ENCODE assay signal across 8 cellular contexts in the genomic region with DNA sequence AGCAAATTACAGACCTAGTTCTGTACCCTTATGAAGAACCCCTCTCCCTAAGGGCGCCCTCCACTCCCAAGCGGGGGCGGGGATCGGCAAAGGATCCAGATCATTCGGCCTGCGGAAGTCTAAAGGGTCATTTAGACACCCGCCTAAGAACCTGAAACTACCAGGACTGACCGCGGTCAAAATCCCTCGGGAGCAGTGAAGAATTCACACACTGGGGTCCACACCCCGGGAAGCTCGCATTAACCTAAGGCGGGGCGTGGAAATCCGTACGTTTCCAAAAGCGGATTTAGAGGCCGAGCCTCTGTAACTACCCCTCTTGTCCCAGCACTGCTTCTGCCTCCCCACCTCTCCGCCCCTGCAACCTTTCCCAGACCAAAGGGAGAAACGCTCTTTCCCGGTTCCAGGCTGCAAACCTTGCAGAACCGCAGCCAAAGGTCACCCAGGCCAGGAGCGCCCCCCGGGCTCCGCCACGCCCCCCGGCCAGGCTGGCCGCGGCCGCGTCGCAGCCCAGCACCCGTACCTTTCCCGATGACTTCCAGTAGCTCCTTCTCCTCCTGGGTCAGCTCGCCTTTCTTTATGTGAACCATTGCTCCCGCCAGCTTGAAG. TPM values are rescaled to one million over a fixed set of nuclear protein-coding genes. Genes with fewer than 3 reads are reported as not detected.
DNase-seq lines count a peak whose midpoint lies in the region; ATAC-seq, FAIRE-seq and TF ChIP-seq lines count a peak whose summit lies in the region.

No MANE protein-coding gene starts in this region.

- H3K27ac Mint-ChIP-seq in stimulated activated naive CD8-positive, alpha-beta T cell treated with anti-CD3 and anti-CD28 coated beads, Interleukin-15, Interleukin-2, amounts not matched to agents 100 ng/mL and 50 ng/mL, for 24 hours: peak overlapping the region; percentile 98

- peak; percentile 16 for ATAC-seq in GM21381 (IDR thresholded peaks at IDR 0.05; ENCODE audit: unreplicated experiment)
- peak; percentile 50 for ATAC-seq in left lobe of liver
- ATAC-seq in HG03469 (IDR thresholded peaks at IDR 0.05; ENCODE audit: unreplicated experiment): no peak
- ATAC-seq in HG02610 (IDR thresholded peaks at IDR 0.05; ENCODE audit: unreplicated experiment): no peak

- no peaks in the 10 kb centered on the region for H3K27me3 ChIP-seq in bronchial epithelial cell (ENCODE audit: control insufficient read depth, insufficient read depth, low read length)

- peaks cover 23% of the 10 kb centered on the region for H3K36me3 Mint-ChIP-seq in stimulated activated naive CD8-positive, alpha-beta T cell treated with anti-CD3 and anti-CD28 coated beads, Interleukin-15, Interleukin-2, amounts not matched to agents 100 ng/mL and 50 ng/mL, for 24 hours (ENCODE audit: low read depth)

- peak overlapping the region; percentile 91 for H3K4me3 ChIP-seq in bronchial epithelial cell (ENCODE audit: low read depth, low read length)

- H3K36me3 ChIP-seq in bronchial epithelial cell (ENCODE audit: control insufficient read depth, insufficient read depth, low read length): no peaks in the 10 kb centered on the region

- DNase-seq in AG20443 (ENCODE audit: low spot score): peak; percentile 24
- DNase-seq in NCI-H774 (lab: John Stamatoyannopoulos, UW): peak; percentile 47
- DNase-seq in bronchial epithelial cell (ENCODE audit: low read depth): no peak
- peak; percentile 58 for DNase-seq in left lobe of liver (ENCODE audit: low spot score)

- peaks cover 60% of the 10 kb centered on the region for H3K4me1 Mint-ChIP-seq in stimulated activated naive CD8-positive, alpha-beta T cell treated with anti-CD3 and anti-CD28 coated beads, Interleukin-15, Interleukin-2, amounts not matched to agents 100 ng/mL and 50 ng/mL, for 24 hours (ENCODE audit: low read depth)

- no peaks in the 10 kb centered on the region for H3K27me3 Mint-ChIP-seq in stimulated activated naive CD8-positive, alpha-beta T cell treated with anti-CD3 and anti-CD28 coated beads, Interleukin-15, Interleukin-2, amounts not matched to agents 100 ng/mL and 50 ng/mL, for 24 hours

- no peak for TF ChIP-seq CTCF in bronchial epithelial cell (IDR thresholded peaks at IDR 0.05; ENCODE audit: insufficient read depth, low read length, severe bottlenecking)

- peak overlapping the region; percentile 98 for H3K4me3 Mint-ChIP-seq in stimulated activated naive CD8-positive, alpha-beta T cell treated with anti-CD3 and anti-CD28 coated beads, Interleukin-15, Interleukin-2, amounts not matched to agents 100 ng/mL and 50 ng/mL, for 24 hours

- H3K9me3 Mint-ChIP-seq in stimulated activated naive CD8-positive, alpha-beta T cell treated with anti-CD3 and anti-CD28 coated beads, Interleukin-15, Interleukin-2, amounts not matched to agents 100 ng/mL and 50 ng/mL, for 24 hours: no peaks in the 10 kb centered on the region

- no peak for FAIRE-seq in bronchial epithelial cell (lab: Jason Lieb, UNC)

RNA-seq across cellular contexts. Expression of gene ANKMY2, which starts 0.5 kb away (rescaled TPM):
- 5.5 and 9.5 TPM in 2 replicates for total RNA-seq in bronchial epithelial cell
- total RNA-seq in left lobe of liver: 8.0 TPM

RNA-seq across cellular contexts. Expression of gene BZW2, which starts 0.9 kb away (rescaled TPM):
- total RNA-seq in bronchial epithelial cell (61.8 and 91.4 TPM in 2 replicates), left lobe of liver (8.4 TPM)

Comparison
In these comparisons a context has a peak if more than half of its experiments do, and no peak if none do; other contexts are left out.
1. ATAC-seq: peak in GM21381 (single experiment) and left lobe of liver (single experiment); none in HG03469 (single experiment) and HG02610 (single experiment).